Comparison of ENCODE assay signal across 13 cellular contexts in the genomic region with DNA sequence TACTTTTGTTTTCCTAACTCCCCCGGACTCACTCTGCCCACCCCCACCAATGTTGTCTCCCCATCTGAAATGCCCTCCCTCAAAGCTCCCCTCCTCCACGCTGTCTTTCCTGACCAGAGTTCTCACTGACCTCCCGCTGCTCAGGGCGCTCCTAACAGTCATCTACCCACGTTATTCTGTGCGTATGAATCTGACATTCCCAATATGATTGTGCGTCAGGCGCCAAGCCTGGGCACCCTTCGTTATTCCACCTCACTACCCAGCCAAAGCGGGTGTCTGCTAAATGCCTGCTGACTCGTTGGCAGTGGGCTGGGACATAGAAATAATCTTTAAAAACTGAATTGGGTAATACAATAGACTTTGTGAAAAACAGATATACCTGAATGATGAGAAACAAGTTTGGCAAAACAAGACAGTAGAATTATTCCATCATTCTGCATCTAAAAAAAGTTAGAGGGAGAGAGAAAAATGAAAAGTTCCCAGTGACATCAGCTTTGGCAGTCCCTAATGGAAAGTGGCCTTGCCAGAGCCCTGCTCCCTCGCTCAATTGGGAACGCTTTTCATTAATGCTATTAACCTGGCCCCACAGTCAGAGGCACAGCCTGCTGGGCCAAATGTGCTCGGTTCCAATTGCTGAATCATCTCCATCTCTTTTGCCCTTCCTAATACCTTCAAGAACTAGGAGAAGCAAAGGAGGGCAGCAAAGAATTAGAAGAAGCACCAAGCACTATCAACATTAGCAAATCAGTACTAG.
DNase-seq lines count a peak whose midpoint lies in the region; TF ChIP-seq lines count a peak whose summit lies in the region.
"Had no signal": no experiment of that assay in that cellular context is flagged by ENCODE, and none has a peak within 500 bp of the region (broad histone marks: within the 10 kb centered on the region; RNA-seq: fewer than 3 reads in every experiment).

No MANE protein-coding gene starts in this region.

- no peak overlapping the region for H3K18ac ChIP-seq in mesenchymal stem cell (ENCODE audit: low read depth in 1 of 2, low read length in 2 of 2)

- TF ChIP-seq POLR2A in stomach (IDR thresholded peaks at IDR 0.05): no peak

- peak; percentile 10 for DNase-seq in GM03348 (ENCODE audit: low spot score)
- DNase-seq in cerebellum (ENCODE audit: low spot score): peak; percentile 47
- no peak for DNase-seq in mesenchymal stem cell
- no peak for DNase-seq in stomach
- no peak for DNase-seq in HT-29 (ENCODE audit: low spot score)
- DNase-seq in activated CD4-positive, alpha-beta memory T cell treated with anti-CD3 and anti-CD28 coated beads, Interleukin-2, amount 10 ng/mL, durations not matched to agents 7 days and 5 days: no peak
- no peak for DNase-seq in CD1c-positive myeloid dendritic cell (ENCODE audit: extremely low spot score)
- DNase-seq in activated effector memory CD4-positive, alpha-beta T cell treated with Interleukin-2 at 50 U/mL for 16 hours: no peak
- DNase-seq: activated CD8-positive, alpha-beta memory T cell treated with anti-CD3 and anti-CD28 coated beads, Interleukin-2, amount 10 ng/mL, durations not matched to agents 7 days and 5 days; activated naive CD8-positive, alpha-beta T cell treated with anti-CD3 and anti-CD28 coated beads, Interleukin-2, amount 50 U/mL, for 24 hours; NCI-H1092 had no signal

- H2AK5ac ChIP-seq in mesenchymal stem cell (ENCODE audit: low read length, severe bottlenecking): no peak overlapping the region

- CTCF ChIA-PET in activated CD4-positive, alpha-beta memory T cell treated with anti-CD3 and anti-CD28 coated beads, Interleukin-2, amount 10 ng/mL, durations not matched to agents 7 days and 5 days (lab: Charles Lee): interaction anchor here (0.6 to 2.3 kb wide), 5 partner anchors 27 to 574 kb away, joined by 3 to 25 read pairs (median 5); no protein-coding TSS in a partner anchor

- H2BK120ac ChIP-seq in mesenchymal stem cell (ENCODE audit: low read depth, low read length): no peak overlapping the region

- POLR2A ChIA-PET in activated CD4-positive, alpha-beta memory T cell treated with anti-CD3 and anti-CD28 coated beads, Interleukin-2, amount 10 ng/mL, durations not matched to agents 7 days and 5 days (lab: Charles Lee): no interaction called here

- no peak overlapping the region for H3K4ac ChIP-seq in mesenchymal stem cell (ENCODE audit: low read depth in 1 of 2, low read length in 2 of 2)

- no peak overlapping the region for H2BK5ac ChIP-seq in mesenchymal stem cell (ENCODE audit: low read depth, low read length, poor library complexity, severe bottlenecking)

- no peak overlapping the region for H2BK12ac ChIP-seq in mesenchymal stem cell (ENCODE audit: low read length in 2 of 2)

- H3K4me2 ChIP-seq in mesenchymal stem cell (ENCODE audit: low read length, poor library complexity, severe bottlenecking): no peak overlapping the region

- WGBS in mesenchymal stem cell: 93% methylated on average over 12 of the region's 14 CpGs
- 68 to 86% (median 78%) methylated on average over 14 of the region's 14 CpGs for WGBS in stomach, 5 donors

- no peaks in the 10 kb centered on the region for H3K9me3 ChIP-seq in mesenchymal stem cell (ENCODE audit: control insufficient read depth, low read length)
- H3K9me3 ChIP-seq in stomach: no peaks in the 10 kb centered on the region

- H3K27me3 ChIP-seq in mesenchymal stem cell (ENCODE audit: control insufficient read depth in 1 of 2, insufficient read depth in 1 of 2, low read length in 2 of 2) (no peaks in the 10 kb centered on the region), stomach (no peaks in the 10 kb centered on the region)

- H3K36me3 Mint-ChIP-seq in activated CD4-positive, alpha-beta memory T cell treated with anti-CD3 and anti-CD28 coated beads, Interleukin-2, amount 10 ng/mL, durations not matched to agents 7 days and 5 days (ENCODE audit: low read depth): no peaks in the 10 kb centered on the region
- H3K36me3 Mint-ChIP-seq: activated CD8-positive, alpha-beta memory T cell treated with anti-CD3 and anti-CD28 coated beads, Interleukin-2, amount 10 ng/mL, durations not matched to agents 7 days and 5 days had no signal

- intact Hi-C loops in stomach (cut with DNase I; ENCODE audit: low total_unique reads): no loop called here

- H3K9me3 Mint-ChIP-seq in activated CD4-positive, alpha-beta memory T cell treated with anti-CD3 and anti-CD28 coated beads, Interleukin-2, amount 10 ng/mL, durations not matched to agents 7 days and 5 days: no peaks in the 10 kb centered on the region
- H3K9me3 Mint-ChIP-seq: activated naive CD8-positive, alpha-beta T cell treated with anti-CD3 and anti-CD28 coated beads, Interleukin-2, amount 50 U/mL, for 24 hours; H9 had no signal

- H3K79me1 ChIP-seq in mesenchymal stem cell (replicated peaks; ENCODE audit: low read length, poor library complexity, severe bottlenecking): no peaks in the 10 kb centered on the region

- H4K91ac ChIP-seq in mesenchymal stem cell (ENCODE audit: low read length): no peak overlapping the region

- TF ChIP-seq CTCF in stomach (IDR thresholded peaks at IDR 0.05): no peak

- peak overlapping the region; percentile 75 for H3K9ac ChIP-seq in mesenchymal stem cell (ENCODE audit: low read length)

- H3K14ac ChIP-seq in mesenchymal stem cell (ENCODE audit: low read length in 2 of 2): no peak overlapping the region

- no peaks in the 10 kb centered on the region for H3K4me1 ChIP-seq in mesenchymal stem cell (ENCODE audit: control insufficient read depth, insufficient read depth, low read depth, low read length)
- peaks cover 0 to 24% (median 4%) of the 10 kb centered on the region in 4 donors for H3K4me1 ChIP-seq in stomach

- H3K27me3 Mint-ChIP-seq in activated CD4-positive, alpha-beta memory T cell treated with anti-CD3 and anti-CD28 coated beads, Interleukin-2, amount 10 ng/mL, durations not matched to agents 7 days and 5 days: peaks cover 16% of the 10 kb centered on the region

- no peak overlapping the region for H3K23ac ChIP-seq in mesenchymal stem cell (ENCODE audit: low read length in 2 of 2)

- peaks cover 14% of the 10 kb centered on the region for H3K4me1 Mint-ChIP-seq in activated CD4-positive, alpha-beta memory T cell treated with anti-CD3 and anti-CD28 coated beads, Interleukin-2, amount 10 ng/mL, durations not matched to agents 7 days and 5 days
- H3K4me1 Mint-ChIP-seq: B cell had no signal

- H3K36me3 ChIP-seq in mesenchymal stem cell (ENCODE audit: control insufficient read depth in 1 of 2, insufficient read depth in 2 of 2, low read depth in 1 of 2, low read length in 2 of 2) (no peaks in the 10 kb centered on the region), stomach (no peaks in the 10 kb centered on the region)

- H3K4me3 ChIP-seq in mesenchymal stem cell (ENCODE audit: insufficient read depth in 1 of 2, low read depth in 1 of 2, low read length in 2 of 2): peak overlapping the region in 1 of 2 experiments; percentile 20
- H3K4me3 ChIP-seq in stomach: no peak overlapping the region

- no peak overlapping the region for H4K8ac ChIP-seq in mesenchymal stem cell (ENCODE audit: low read length)

- H2BK15ac ChIP-seq in mesenchymal stem cell (ENCODE audit: low read depth, poor library complexity, severe bottlenecking): no peak overlapping the region

- H3K27ac Mint-ChIP-seq in activated CD4-positive, alpha-beta memory T cell treated with anti-CD3 and anti-CD28 coated beads, Interleukin-2, amount 10 ng/mL, durations not matched to agents 7 days and 5 days: no peak overlapping the region
- H3K27ac Mint-ChIP-seq: activated CD8-positive, alpha-beta memory T cell treated with anti-CD3 and anti-CD28 coated beads, Interleukin-2, amount 10 ng/mL, durations not matched to agents 7 days and 5 days; activated naive CD8-positive, alpha-beta T cell treated with anti-CD3 and anti-CD28 coated beads, Interleukin-2, amount 50 U/mL, for 24 hours; B cell; H9 had no signal

- no peak overlapping the region for H2AFZ ChIP-seq in mesenchymal stem cell (ENCODE audit: low read depth, low read length)

- TF ChIP-seq EP300 in stomach (IDR thresholded peaks at IDR 0.05): peak; percentile 100

- H3K4me3 Mint-ChIP-seq in activated CD4-positive, alpha-beta memory T cell treated with anti-CD3 and anti-CD28 coated beads, Interleukin-2, amount 10 ng/mL, durations not matched to agents 7 days and 5 days: no peak overlapping the region
- H3K4me3 Mint-ChIP-seq: activated CD8-positive, alpha-beta memory T cell treated with anti-CD3 and anti-CD28 coated beads, Interleukin-2, amount 10 ng/mL, durations not matched to agents 7 days and 5 days; activated naive CD8-positive, alpha-beta T cell treated with anti-CD3 and anti-CD28 coated beads, Interleukin-2, amount 50 U/mL, for 24 hours; B cell; H9 had no signal

- H3K27ac ChIP-seq in mesenchymal stem cell (ENCODE audit: low read length, poor library complexity, severe bottlenecking) (no peak overlapping the region), stomach (peak overlapping the region in 4 of 5 donors; percentile 60 to 82 (median 76))

Comparison
In these comparisons a context has a peak if more than half of its experiments do, and no peak if none do; other contexts are left out.
1. DNase-seq: peak in GM03348 (single experiment) and cerebellum (single experiment); none in mesenchymal stem cell (single experiment), stomach (single experiment), HT-29 (single experiment), activated CD4-positive, alpha-beta memory T cell treated with anti-CD3 and anti-CD28 coated beads, Interleukin-2, amount 10 ng/mL, durations not matched to agents 7 days and 5 days (single experiment), CD1c-positive myeloid dendritic cell (single experiment) and activated effector memory CD4-positive, alpha-beta T cell treated with Interleukin-2 at 50 U/mL for 16 hours (single experiment).